2 cellular contexts compared by ENCODE assay signal in genomic region chr4:77859256-77859655, GRCh38.
TF ChIP-seq lines count a peak whose summit lies in the region.

No MANE protein-coding gene starts in this region.

TF ChIP-seq in Ishikawa, 13 proteins besides CTCF, POLR2A, EP300 and RAD21 (continued from another document):
- TF ChIP-seq REST (IDR thresholded peaks at IDR 0.05; ENCODE audit: low read depth), result no peak
- no peak for TF ChIP-seq CEBPB (IDR thresholded peaks at IDR 0.05)
TF ChIP-seq in Ishikawa: peak in this region for 1.

TF ChIP-seq in K562, 482 proteins besides CTCF, POLR2A, EP300 and RAD21 (continued from another document):
- TF ChIP-seq ZBTB40 (IDR thresholded peaks at IDR 0.05), result no peak
- TF ChIP-seq ZBTB40 (CRISPR knock-in tag; IDR thresholded peaks at IDR 0.05), result no peak
- peak; percentile 98 for TF ChIP-seq NFIC (IDR thresholded peaks at IDR 0.05)
- TF ChIP-seq RERE (CRISPR knock-in tag; IDR thresholded peaks at IDR 0.05; ENCODE audit: borderline replicate concordance), result no peak
- no peak for TF ChIP-seq HES1 (IDR thresholded peaks at IDR 0.05; ENCODE audit: low read depth)
- TF ChIP-seq NFIX (CRISPR knock-in tag; IDR thresholded peaks at IDR 0.05; ENCODE audit: low read depth), result peak; percentile 95
- TF ChIP-seq CREM (IDR thresholded peaks at IDR 0.05; ENCODE audit: low read depth), result no peak
